Comparison of ENCODE assay signal across 17 cellular contexts in genomic region chr5:54080833-54081232, GRCh38.
"Had no signal": no experiment of that assay in that cellular context is flagged by ENCODE, and none has a peak within 500 bp of the region (broad histone marks: within the 10 kb centered on the region; RNA-seq: fewer than 3 reads in every experiment).

No MANE protein-coding gene starts in this region.

- H3K27ac ChIP-seq: breast epithelium, coronary artery, gastrocnemius medialis, left lung, thyroid gland, WERI-Rb-1 had no signal

- H3K4me3 Mint-ChIP-seq: activated naive CD4-positive, alpha-beta T cell treated with anti-CD3 and anti-CD28 coated beads, Interleukin-2, amount 50 U/mL, for 24 hours had no signal

- H3K27me3 Mint-ChIP-seq: activated naive CD4-positive, alpha-beta T cell treated with anti-CD3 and anti-CD28 coated beads, Interleukin-2, amount 50 U/mL, for 24 hours had no signal

- H3K4me1 Mint-ChIP-seq: activated naive CD4-positive, alpha-beta T cell treated with anti-CD3 and anti-CD28 coated beads, Interleukin-2, amount 50 U/mL, for 24 hours had no signal

- H3K4me3 ChIP-seq: breast epithelium, coronary artery, gastrocnemius medialis, left lung, thyroid gland had no signal

- H3K4me1 ChIP-seq: breast epithelium, gastrocnemius medialis, left lung, thyroid gland had no signal

- FAIRE-seq: astrocyte had no signal

- ATAC-seq: esophagus mucosa, gastrocnemius medialis, left lung had no signal

- H3K36me3 ChIP-seq: breast epithelium, gastrocnemius medialis, left lung, thyroid gland, WERI-Rb-1 had no signal

- H3K9me3 ChIP-seq: breast epithelium, gastrocnemius medialis, thyroid gland had no signal

- H3K9me3 Mint-ChIP-seq: activated naive CD4-positive, alpha-beta T cell treated with anti-CD3 and anti-CD28 coated beads, Interleukin-2, amount 50 U/mL, for 24 hours had no signal

- DNase-seq: activated CD4-positive, alpha-beta T cell treated with anti-CD3 and anti-CD28 coated beads for 1 hour; activated CD8-positive, alpha-beta memory T cell treated with anti-CD3 and anti-CD28 coated beads for 24 hours; activated gamma-delta T cell; gastrocnemius medialis; head of caudate nucleus; left lung; mammary epithelial cell; stimulated activated CD8-positive, alpha-beta memory T cell treated with anti-CD3 and anti-CD28 coated beads, Interleukin-4, amount 100 ng/mL, for 48 hours; stimulated activated naive CD4-positive, alpha-beta T cell treated with Interleukin-2 at 50 U/mL for 16 hours; T1000; thyroid gland; WERI-Rb-1 had no signal

- H3K27ac Mint-ChIP-seq: activated naive CD4-positive, alpha-beta T cell treated with anti-CD3 and anti-CD28 coated beads, Interleukin-2, amount 50 U/mL, for 24 hours had no signal

- H3K27me3 ChIP-seq: breast epithelium, gastrocnemius medialis, left lung, thyroid gland had no signal
